In genomic region chr11:32918427-32918826, GRCh38 we compare ENCODE assay signal across 21 cellular contexts. TPM values are rescaled to one million over a fixed set of nuclear protein-coding genes. Genes with fewer than 3 reads are reported as not detected.
DNase-seq lines count a peak whose midpoint lies in the region; ATAC-seq, FAIRE-seq and TF ChIP-seq lines count a peak whose summit lies in the region.
"Had no signal": no experiment of that assay in that cellular context is flagged by ENCODE, and none has a peak within 500 bp of the region (broad histone marks: within the 10 kb centered on the region; RNA-seq: fewer than 3 reads in every experiment).

No MANE protein-coding gene starts in this region.

- H3K27me3 Mint-ChIP-seq in HFFc6 (ENCODE audit: insufficient read depth): no peaks in the 10 kb centered on the region
- no peaks in the 10 kb centered on the region for H3K27me3 Mint-ChIP-seq in astrocyte (ENCODE audit: low read depth, unreplicated experiment)
- H3K27me3 Mint-ChIP-seq: naive thymus-derived CD4-positive, alpha-beta T cell had no signal

- TF ChIP-seq POLR2A in A549 (IDR thresholded peaks at IDR 0.05; ENCODE audit: low read length): no peak

- H3K27ac ChIP-seq in A549: 0 out of 6 replicates have a peak overlapping the region, but pooled peaks of 1 of the 2 experiments have one; percentile 38
- no peak overlapping the region for H3K27ac ChIP-seq in astrocyte (ENCODE audit: low read depth, low read length)
- H3K27ac ChIP-seq in left lung: no peak overlapping the region
- H3K27ac ChIP-seq: KMS-11 had no signal

- H3K27me3 ChIP-seq in astrocyte (ENCODE audit: insufficient read depth, low read length) (no peaks in the 10 kb centered on the region), left lung (no peaks in the 10 kb centered on the region), BE2C (no peaks in the 10 kb centered on the region)

- no peak overlapping the region for H3K4me3 ChIP-seq in A549
- H3K4me3 ChIP-seq in astrocyte (ENCODE audit: insufficient read depth, low read depth, low read length): no peak overlapping the region
- H3K4me3 ChIP-seq in left lung: no peak overlapping the region
- H3K4me3 ChIP-seq in BE2C (ENCODE audit: low read depth, low read length): no peak overlapping the region
- H3K4me3 ChIP-seq: lung had no signal

- DNase-seq in A549 (ENCODE audit: low read depth in 1 of 2, low spot score in 1 of 2) (no peak), HFFc6 (no peak), astrocyte (ENCODE audit: low read depth) (peak; percentile 18), left lung (no peak), activated gamma-delta T cell treated with Interleukin-2 at 50 U/mL for 16 hours (no peak), NCI-H2107 (lab: John Stamatoyannopoulos, UW) (no peak), SKM-1 (lab: John Stamatoyannopoulos, UW; ENCODE audit: unreplicated experiment) (no peak), BE2C (no peak)
- DNase-seq: activated CD4-positive, alpha-beta T cell treated with anti-CD3 and anti-CD28 coated beads for 4 hours; anterior cingulate cortex; EL; immature natural killer cell; naive thymus-derived CD4-positive, alpha-beta T cell; NCI-H1048; NCI-H1930; posterior cingulate gyrus; RPMI8226; small intestine; stimulated activated CD4-positive, alpha-beta T cell treated with anti-CD3 and anti-CD28 coated beads, Interleukin-2, amount 100 ng/mL, for 48 hours had no signal

- H3K4me1 Mint-ChIP-seq in HFFc6 (ENCODE audit: low read depth) (peaks cover 15% of the 10 kb centered on the region), astrocyte (ENCODE audit: low read depth, unreplicated experiment) (peaks cover 10% of the 10 kb centered on the region)

- intact Hi-C loops in left lung (cut with DNase I): no loop called here

- 49% methylated on average over 1 of the region's 1 CpG for WGBS in A549 (ENCODE audit: missing lambda C conversion rate)

- FAIRE-seq in A549 (lab: Jason Lieb, UNC): no peak
- FAIRE-seq in astrocyte (lab: Jason Lieb, UNC): no peak
- FAIRE-seq: small intestine had no signal

- no peak for TF ChIP-seq CTCF in A549 (IDR thresholded peaks at IDR 0.05)
- TF ChIP-seq CTCF in HFFc6 (IDR thresholded peaks at IDR 0.05): no peak
- TF ChIP-seq CTCF in astrocyte (IDR thresholded peaks at IDR 0.05; ENCODE audit: insufficient read depth, low read depth, low read length): no peak
- no peak for TF ChIP-seq CTCF in left lung (IDR thresholded peaks at IDR 0.05)
- no peak for TF ChIP-seq CTCF in BE2C (IDR thresholded peaks at IDR 0.05; ENCODE audit: low read depth, low read length)

- H3K4me3 Mint-ChIP-seq in HFFc6: no peak overlapping the region
- no peak overlapping the region for H3K4me3 Mint-ChIP-seq in astrocyte (ENCODE audit: unreplicated experiment)
- H3K4me3 Mint-ChIP-seq: naive thymus-derived CD4-positive, alpha-beta T cell had no signal

- H3K9me3 Mint-ChIP-seq in HFFc6 (no peaks in the 10 kb centered on the region), astrocyte (ENCODE audit: unreplicated experiment) (no peaks in the 10 kb centered on the region)
- H3K9me3 Mint-ChIP-seq: immature natural killer cell had no signal

- peaks cover 34% of the 10 kb centered on the region for H4K20me1 ChIP-seq in astrocyte (ENCODE audit: insufficient read depth, low read length)

- CTCF ChIA-PET in A549 (lab: Yijun Ruan, JAX): interaction anchor here (1.0 kb wide), 1 partner anchor 25 kb away, joined by 3 read pairs; no protein-coding TSS in a partner anchor

- no peak overlapping the region for H2AFZ ChIP-seq in astrocyte (ENCODE audit: low read depth, low read length)

- H3K36me3 Mint-ChIP-seq in HFFc6 (ENCODE audit: low read depth) (peaks cover 4% of the 10 kb centered on the region; the same call in 1 of the 2 replicates), astrocyte (ENCODE audit: low read depth, unreplicated experiment) (no peaks in the 10 kb centered on the region)
- H3K36me3 Mint-ChIP-seq: immature natural killer cell had no signal

- H3K9me3 ChIP-seq in A549: no peaks in the 10 kb centered on the region
- no peaks in the 10 kb centered on the region for H3K9me3 ChIP-seq in astrocyte (ENCODE audit: insufficient read depth, low read depth, low read length)
- H3K9me3 ChIP-seq in left lung: no peaks in the 10 kb centered on the region
- H3K9me3 ChIP-seq in BE2C: no peaks in the 10 kb centered on the region

- H3K4me2 ChIP-seq in A549 (peak overlapping the region; percentile 21; the same call in 1 of the 3 replicates), astrocyte (ENCODE audit: low read length) (no peak overlapping the region)
- H3K4me2 ChIP-seq: KMS-11 had no signal

- H3K79me2 ChIP-seq in astrocyte (ENCODE audit: insufficient read depth, low read length): peaks cover 80% of the 10 kb centered on the region

- no peak for TF ChIP-seq RAD21 in A549 (conservative IDR thresholded peaks at IDR 0.05 in 1 of 2, IDR thresholded peaks at IDR 0.05 in 1 of 2)

- H3K4me1 ChIP-seq in A549 (peaks cover 14% of the 10 kb centered on the region), astrocyte (ENCODE audit: insufficient read depth, low read length) (peaks cover 4% of the 10 kb centered on the region), left lung (no peaks in the 10 kb centered on the region), BE2C (no peaks in the 10 kb centered on the region)

- peak overlapping the region; percentile 8; the same call in 1 of the 2 replicates for H3K27ac Mint-ChIP-seq in HFFc6
- peak overlapping the region; percentile 23 for H3K27ac Mint-ChIP-seq in astrocyte (ENCODE audit: unreplicated experiment)

- ATAC-seq in A549 (peak in 1 of 2 experiments; percentile 22; a peak in 1 of 6 replicates), left lung (peak; percentile 35)
- ATAC-seq: naive thymus-derived CD4-positive, alpha-beta T cell had no signal

- H3K36me3 ChIP-seq in astrocyte (ENCODE audit: insufficient read depth, low read length): no peaks in the 10 kb centered on the region
- H3K36me3 ChIP-seq in left lung: no peaks in the 10 kb centered on the region
- H3K36me3 ChIP-seq in BE2C: no peaks in the 10 kb centered on the region

- no peak overlapping the region for H3K9ac ChIP-seq in astrocyte (ENCODE audit: low read length)
- H3K9ac ChIP-seq: KMS-11 had no signal

- POLR2A ChIA-PET in A549 (lab: Yijun Ruan, JAX): interaction anchor here (1.4 kb wide), 1 partner anchor 26 kb away, joined by 6 read pairs; the partner anchor contains the start of gene QSER1

- no peak for TF ChIP-seq EP300 in A549 (IDR thresholded peaks at IDR 0.05)

TF ChIP-seq in A549, 52 proteins besides CTCF, POLR2A, EP300 and RAD21:
- TF ChIP-seq SREBF2 (IDR thresholded peaks at IDR 0.05) (no peak), JUNB (IDR thresholded peaks at IDR 0.05) (no peak), MAFK (IDR thresholded peaks at IDR 0.05; ENCODE audit: partially characterized antibody) (no peak), MAX (IDR thresholded peaks at IDR 0.05) (no peak), KDM5A (IDR thresholded peaks at IDR 0.05) (no peak), FOSL2 (IDR thresholded peaks at IDR 0.05) (no peak), FOSL2 (CRISPR knock-in tag; IDR thresholded peaks at IDR 0.05) (no peak), JUN (IDR thresholded peaks at IDR 0.05) (no peak), ZFP36 (IDR thresholded peaks at IDR 0.05; ENCODE audit: borderline replicate concordance, partially characterized antibody) (no peak), NR3C1 (IDR thresholded peaks at IDR 0.05) (no peak), KDM1A (IDR thresholded peaks at IDR 0.05; ENCODE audit: low read depth) (no peak), SMC3 (IDR thresholded peaks at IDR 0.05) (no peak)

RNA-seq across cellular contexts. Expression of gene QSER1, which starts 25.8 kb away (rescaled TPM):
- 27.2 and 29.8 TPM in 2 replicates for polyA plus RNA-seq in A549 (2011; rRNA removed)
- 4.8 and 5.4 TPM in 2 replicates for polyA plus RNA-seq in A549 (2012; cell fraction: cytosol; rRNA removed)
- 5.1 and 7.8 TPM in 2 replicates for polyA plus RNA-seq in A549 (2012; cell fraction: nucleus; rRNA removed)
- 13.2 to 15.8 TPM (median 13.8 TPM) in 3 replicates for polyA plus RNA-seq in A549 (2017; fragmentation: RNase III; extraction: RNeasy Plus Mini Kit Qiagen cat#74134 plus additional on column Dnase treatment)
- polyA minus RNA-seq in A549 (2011; rRNA and poly(A)+ RNA removed): 35.5 and 37.5 TPM in 2 replicates
- 10 to 100 TPM; 20.2 to 26.4 (median 24.0) TPM for total RNA-seq in HFFc6 (2021; fragmentation: NEBNext Ultra II Directional; extraction: Animal tissue kit (Norgen Biotek cat#: 25700))
- total RNA-seq in astrocyte: 29.1 and 35.7 TPM in 2 replicates
- 10 to 100 TPM; 23.4 to 24.6 TPM for total RNA-seq in left lung
- polyA plus RNA-seq in BE2C (2012; ENCODE audit: insufficient read depth, insufficient read length, low read depth): 6.2 TPM
